Comparison of ENCODE assay signal across 1 cellular context in genomic region chr9:135479469-135480052, GRCh38.
TF ChIP-seq lines count a peak whose summit lies in the region.

TSS of gene PPP1R26 (plus strand) at chr9:135479782. CDS start at chr9:135484511, 4,729 bp downstream.

TF ChIP-seq in SK-N-SH, 30 proteins besides CTCF, POLR2A, EP300 and RAD21 (continued from another document):
- TF ChIP-seq PBX3 (IDR thresholded peaks at IDR 0.05) (no peak), USF1 (IDR thresholded peaks at IDR 0.05; ENCODE audit: borderline replicate concordance, low read depth) (no peak), SIN3A (IDR thresholded peaks at IDR 0.05; ENCODE audit: borderline replicate concordance, low read depth, low read length) (no peak), GATA2 (CRISPR knock-in tag; IDR thresholded peaks at IDR 0.05) (no peak), MAX (IDR thresholded peaks at IDR 0.05; ENCODE audit: low read depth) (0 out of 2 replicates have a peak, but pooled peaks have one; percentile 24), IRF3 (IDR thresholded peaks at IDR 0.05; ENCODE audit: low read depth, low read length) (no peak), ELF1 (IDR thresholded peaks at IDR 0.05) (peak; percentile 42; the same call in 1 of the 2 replicates), ZBTB33 (IDR thresholded peaks at IDR 0.05; ENCODE audit: borderline replicate concordance, low read depth) (no peak), RCOR1 (IDR thresholded peaks at IDR 0.05; ENCODE audit: low read length) (no peak)
